Comparison of ENCODE assay signal across 10 cellular contexts in genomic region chr17:49570540-49571242, GRCh38. TPM values are rescaled to one million over a fixed set of nuclear protein-coding genes. Genes with fewer than 3 reads are reported as not detected.
DNase-seq lines count a peak whose midpoint lies in the region; ATAC-seq, FAIRE-seq and TF ChIP-seq lines count a peak whose summit lies in the region.
"Had no signal": no experiment of that assay in that cellular context is flagged by ENCODE, and none has a peak within 500 bp of the region (broad histone marks: within the 10 kb centered on the region; RNA-seq: fewer than 3 reads in every experiment).

No MANE protein-coding gene starts in this region.

- no peak overlapping the region for H3K4me3 ChIP-seq in right cardiac atrium (ENCODE audit: low read length)
- H3K4me3 ChIP-seq in lower lobe of right lung: no peak overlapping the region
- no peak overlapping the region for H3K4me3 ChIP-seq in vagina

- H3K4me1 Mint-ChIP-seq in activated T-helper 1 cell treated with anti-CD3 and anti-CD28 coated beads, Interleukin-12 subunit alpha, Interleukin-12 subunit beta, Interleukin-2, Interleukin-4 antibody, amounts not matched to agents 30 ng/mL and 10 ng/mL and 1 ng/mL, durations not matched to agents 14 hours and 24 hours and 36 hours (ENCODE audit: low read depth): peaks cover 37% of the 10 kb centered on the region

- H3K4me1 ChIP-seq in right cardiac atrium (ENCODE audit: control insufficient read depth, insufficient read depth, low read length) (peaks cover 7% of the 10 kb centered on the region), lower lobe of right lung (peaks cover 57% of the 10 kb centered on the region), vagina (peaks cover 45% of the 10 kb centered on the region)

- H3K9me3 Mint-ChIP-seq in activated T-helper 1 cell treated with anti-CD3 and anti-CD28 coated beads, Interleukin-12 subunit alpha, Interleukin-12 subunit beta, Interleukin-2, Interleukin-4 antibody, amounts not matched to agents 30 ng/mL and 10 ng/mL and 1 ng/mL, durations not matched to agents 14 hours and 24 hours and 36 hours: no peaks in the 10 kb centered on the region

- H3K4me3 Mint-ChIP-seq in activated T-helper 1 cell treated with anti-CD3 and anti-CD28 coated beads, Interleukin-12 subunit alpha, Interleukin-12 subunit beta, Interleukin-2, Interleukin-4 antibody, amounts not matched to agents 30 ng/mL and 10 ng/mL and 1 ng/mL, durations not matched to agents 14 hours and 24 hours and 36 hours: peak overlapping the region; percentile 91

- H3K36me3 Mint-ChIP-seq in activated T-helper 1 cell treated with anti-CD3 and anti-CD28 coated beads, Interleukin-12 subunit alpha, Interleukin-12 subunit beta, Interleukin-2, Interleukin-4 antibody, amounts not matched to agents 30 ng/mL and 10 ng/mL and 1 ng/mL, durations not matched to agents 14 hours and 24 hours and 36 hours (ENCODE audit: low read depth): no peaks in the 10 kb centered on the region

- FAIRE-seq in frontal cortex (lab: Jason Lieb, UNC): no peak

- no peak for TF ChIP-seq CTCF in lower lobe of right lung (IDR thresholded peaks at IDR 0.05)
- TF ChIP-seq CTCF in vagina (IDR thresholded peaks at IDR 0.05): no peak

- TF ChIP-seq POLR2A in vagina (IDR thresholded peaks at IDR 0.05): no peak

- DNase-seq in right cardiac atrium (peak in 2 of 3 donors; percentile 26 to 62), cardiac septum (ENCODE audit: low spot score) (no peak), lower lobe of right lung (no peak), vagina (ENCODE audit: extremely low spot score in 2 of 2) (no peak), frontal cortex (ENCODE audit: low spot score in 2 of 2) (no peak)
- no peak for DNase-seq in activated T-helper 1 cell treated with anti-CD3 and anti-CD28 coated beads, Interleukin-12 subunit alpha, Interleukin-12 subunit beta, Interleukin-2, Interleukin-4 antibody, amounts not matched to agents 30 ng/mL and 10 ng/mL and 1 ng/mL, durations not matched to agents 14 hours and 24 hours and 36 hours (ENCODE audit: low spot score)
- DNase-seq: cortex of kidney had no signal

- H3K27me3 Mint-ChIP-seq in activated T-helper 1 cell treated with anti-CD3 and anti-CD28 coated beads, Interleukin-12 subunit alpha, Interleukin-12 subunit beta, Interleukin-2, Interleukin-4 antibody, amounts not matched to agents 30 ng/mL and 10 ng/mL and 1 ng/mL, durations not matched to agents 14 hours and 24 hours and 36 hours (ENCODE audit: insufficient read depth): peaks cover 54% of the 10 kb centered on the region

- intact Hi-C loops in right cardiac atrium (cut with DNase I) (loop anchor here (1.0 to 10.0 kb wide), 5 partner anchors 124 to 282 kb away; partner anchors contain the start of gene KAT7 (in 2 of the 4)), cardiac septum (cut with DNase I) (loop anchor here (1.0 to 2.0 kb wide), 2 partner anchors 280 to 428 kb away; no protein-coding TSS in a partner anchor), lower lobe of right lung (cut with DNase I) (loop anchor here (5.0 kb wide), 1 partner anchor 127 kb away; no protein-coding TSS in a partner anchor), vagina (cut with DNase I) (loop anchor here (10.0 kb wide), 1 partner anchor 284 kb away; no protein-coding TSS in a partner anchor)
- intact Hi-C loops in activated T-helper 1 cell treated with anti-CD3 and anti-CD28 coated beads, Interleukin-12 subunit alpha, Interleukin-12 subunit beta, Interleukin-2, Interleukin-4 antibody, amounts not matched to agents 30 ng/mL and 10 ng/mL and 1 ng/mL, durations not matched to agents 14 hours and 24 hours and 36 hours (cut with micrococcal nuclease): loop anchor here (1.0 kb wide), 2 partner anchors 126 to 218 kb away; partner anchors contain the start of gene KAT7

- no peaks in the 10 kb centered on the region for H3K27me3 ChIP-seq in right cardiac atrium (ENCODE audit: control insufficient read depth, insufficient read depth)
- H3K27me3 ChIP-seq in lower lobe of right lung (ENCODE audit: low read depth): no peaks in the 10 kb centered on the region
- no peaks in the 10 kb centered on the region for H3K27me3 ChIP-seq in vagina

- H3K27ac Mint-ChIP-seq in activated T-helper 1 cell treated with anti-CD3 and anti-CD28 coated beads, Interleukin-12 subunit alpha, Interleukin-12 subunit beta, Interleukin-2, Interleukin-4 antibody, amounts not matched to agents 30 ng/mL and 10 ng/mL and 1 ng/mL, durations not matched to agents 14 hours and 24 hours and 36 hours: no peak overlapping the region

- no peak overlapping the region for H3K27ac ChIP-seq in right cardiac atrium (ENCODE audit: low read length)
- H3K27ac ChIP-seq in lower lobe of right lung: peak overlapping the region; percentile 60
- peak overlapping the region; percentile 80 for H3K27ac ChIP-seq in vagina
- H3K27ac ChIP-seq: GM23248 had no signal

- no peaks in the 10 kb centered on the region for H3K36me3 ChIP-seq in lower lobe of right lung
- no peaks in the 10 kb centered on the region for H3K36me3 ChIP-seq in vagina

- no peaks in the 10 kb centered on the region for H3K9me3 ChIP-seq in right cardiac atrium (ENCODE audit: control insufficient read depth, low read length)
- H3K9me3 ChIP-seq in lower lobe of right lung: no peaks in the 10 kb centered on the region
- no peaks in the 10 kb centered on the region for H3K9me3 ChIP-seq in vagina

- no peak for ATAC-seq in right cardiac atrium
- ATAC-seq in lower lobe of right lung: no peak
- no peak for ATAC-seq in HG02973 (IDR thresholded peaks at IDR 0.05; ENCODE audit: unreplicated experiment)
- ATAC-seq in GM21529 (IDR thresholded peaks at IDR 0.05; ENCODE audit: unreplicated experiment): no peak

- WGBS in right cardiac atrium: 59% methylated on average over 11 of the region's 11 CpGs

RNA-seq across cellular contexts. Expression of gene NXPH3, which starts 5.0 kb away (rescaled TPM):
- total RNA-seq in right cardiac atrium: 1 to 10 TPM; 3.8 to 6.5 (median 4.9) TPM
- 5.9 TPM for polyA plus RNA-seq in right cardiac atrium
- total RNA-seq in cardiac septum: 4.4 TPM
- not detected in 2 replicates for total RNA-seq in activated T-helper 1 cell treated with anti-CD3 and anti-CD28 coated beads, Interleukin-12 subunit alpha, Interleukin-12 subunit beta, Interleukin-2, Interleukin-4 antibody, amounts not matched to agents 30 ng/mL and 10 ng/mL and 1 ng/mL, durations not matched to agents 14 hours and 24 hours and 36 hours
- total RNA-seq in lower lobe of right lung: 4.5 TPM
- total RNA-seq in vagina: 18.4 TPM
- total RNA-seq in frontal cortex: 7.7 TPM

Comparison
In these comparisons a context has a peak if more than half of its experiments do, and no peak if none do; other contexts are left out.
1. DNase-seq: peak in right cardiac atrium (2 of 3); none in cardiac septum (single experiment), activated T-helper 1 cell treated with anti-CD3 and anti-CD28 coated beads, Interleukin-12 subunit alpha, Interleukin-12 subunit beta, Interleukin-2, Interleukin-4 antibody, amounts not matched to agents 30 ng/mL and 10 ng/mL and 1 ng/mL, durations not matched to agents 14 hours and 24 hours and 36 hours (single experiment), lower lobe of right lung (single experiment), vagina (0 of 2) and frontal cortex (0 of 2).